In genomic region chr7:69840248-69840647, GRCh38 we compare ENCODE assay signal across 1 cellular context.
TF ChIP-seq lines count a peak whose summit lies in the region.

No MANE protein-coding gene starts in this region.

TF ChIP-seq in GM12878, 131 proteins besides CTCF, POLR2A, EP300 and RAD21 (continued from another document):
- TF ChIP-seq DPF2 (IDR thresholded peaks at IDR 0.05) (peak; percentile 46; the same call in 1 of the 2 replicates), POU2F2 (IDR thresholded peaks at IDR 0.05; ENCODE audit: borderline replicate concordance, low read depth, low read length) (0 out of 3 replicates have a peak, but pooled peaks have one; percentile 33), IKZF2 (IDR thresholded peaks at IDR 0.05) (peak in 1 of 2 experiments; percentile 56; a peak in 3 of 4 replicates), IRF4 (IDR thresholded peaks at IDR 0.05; ENCODE audit: low read depth, low read length) (no peak), IKZF1 (conservative IDR thresholded peaks at IDR 0.05) (0 out of 2 replicates have a peak, but pooled peaks have one; percentile 44), ZNF384 (IDR thresholded peaks at IDR 0.05; ENCODE audit: borderline replicate concordance, low read depth, low read length) (no peak), NFIC (IDR thresholded peaks at IDR 0.05; ENCODE audit: low read depth, low read length) (peak; percentile 36; the same call in 1 of the 2 replicates), EGR1 (IDR thresholded peaks at IDR 0.05; ENCODE audit: borderline replicate concordance in 1 of 2, low read depth in 2 of 2, low read length in 2 of 2) (peak in 1 of 2 experiments; percentile 51; a peak in 1 of 3 replicates), ATF2 (IDR thresholded peaks at IDR 0.05; ENCODE audit: low read length) (0 out of 2 replicates have a peak, but pooled peaks have one; percentile 7), ZNF687 (IDR thresholded peaks at IDR 0.05) (no peak), TCF7 (IDR thresholded peaks at IDR 0.05; ENCODE audit: borderline replicate concordance) (0 out of 2 replicates have a peak, but pooled peaks have one; percentile 7)
- TF ChIP-seq, protein P1, sequence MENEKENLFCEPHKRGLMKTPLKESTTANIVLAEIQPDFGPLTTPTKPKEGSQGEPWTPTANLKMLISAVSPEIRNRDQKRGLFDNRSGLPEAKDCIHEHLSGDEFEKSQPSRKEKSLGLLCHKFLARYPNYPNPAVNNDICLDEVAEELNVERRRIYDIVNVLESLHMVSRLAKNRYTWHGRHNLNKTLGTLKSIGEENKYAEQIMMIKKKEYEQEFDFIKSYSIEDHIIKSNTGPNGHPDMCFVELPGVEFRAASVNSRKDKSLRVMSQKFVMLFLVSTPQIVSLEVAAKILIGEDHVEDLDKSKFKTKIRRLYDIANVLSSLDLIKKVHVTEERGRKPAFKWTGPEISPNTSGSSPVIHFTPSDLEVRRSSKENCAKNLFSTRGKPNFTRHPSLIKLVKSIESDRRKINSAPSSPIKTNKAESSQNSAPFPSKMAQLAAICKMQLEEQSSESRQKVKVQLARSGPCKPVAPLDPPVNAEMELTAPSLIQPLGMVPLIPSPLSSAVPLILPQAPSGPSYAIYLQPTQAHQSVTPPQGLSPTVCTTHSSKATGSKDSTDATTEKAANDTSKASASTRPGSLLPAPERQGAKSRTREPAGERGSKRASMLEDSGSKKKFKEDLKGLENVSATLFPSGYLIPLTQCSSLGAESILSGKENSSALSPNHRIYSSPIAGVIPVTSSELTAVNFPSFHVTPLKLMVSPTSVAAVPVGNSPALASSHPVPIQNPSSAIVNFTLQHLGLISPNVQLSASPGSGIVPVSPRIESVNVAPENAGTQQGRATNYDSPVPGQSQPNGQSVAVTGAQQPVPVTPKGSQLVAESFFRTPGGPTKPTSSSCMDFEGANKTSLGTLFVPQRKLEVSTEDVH (IDR thresholded peaks at IDR 0.05; ENCODE audit: low read depth, partially characterized antibody) = peak; percentile 7
